In genomic region chr9:4879098-4879497, GRCh38 we compare ENCODE assay signal across 20 cellular contexts.
"Had no signal": no experiment of that assay in that cellular context is flagged by ENCODE, and none has a peak within 500 bp of the region (broad histone marks: within the 10 kb centered on the region; RNA-seq: fewer than 3 reads in every experiment).

No MANE protein-coding gene starts in this region.

- H3K9me3 Mint-ChIP-seq: immature natural killer cell; natural killer cell; stimulated activated effector memory CD8-positive, alpha-beta T cell treated with anti-CD3 and anti-CD28 coated beads, Interleukin-12 subunit alpha, Interleukin-12 subunit beta, amount 100 ng/mL, for 72 hours; stimulated activated naive CD8-positive, alpha-beta T cell treated with anti-CD3 and anti-CD28 coated beads, Interleukin-15, Interleukin-2, amounts not matched to agents 100 ng/mL and 50 ng/mL, for 24 hours had no signal

- H3K4me3 ChIP-seq: colonic mucosa, esophagus squamous epithelium, gastroesophageal sphincter, ovary, right lobe of liver, testis, transverse colon had no signal

- DNase-seq: cerebellar nuclear complex; colonic mucosa; dermis blood vessel endothelial cell; esophagus squamous epithelium; foreskin fibroblast; glutamatergic neuron; immature natural killer cell; kidney; left cardiac atrium; natural killer cell; ovary; right lobe of liver; stimulated activated CD4-positive, alpha-beta T cell treated with anti-CD3 and anti-CD28 coated beads, Interleukin-4, amount 100 ng/mL, for 1 hour; stimulated activated CD8-positive, alpha-beta memory T cell treated with anti-CD3 and anti-CD28 coated beads, Interleukin-4, amount 100 ng/mL, for 48 hours; testis; transverse colon had no signal

- H3K27me3 ChIP-seq: colonic mucosa, esophagus squamous epithelium, gastroesophageal sphincter, ovary, right lobe of liver, testis, transverse colon had no signal

- H3K9me3 ChIP-seq: colonic mucosa, esophagus squamous epithelium, gastroesophageal sphincter, ovary, right lobe of liver, testis, transverse colon had no signal

- H3K27ac ChIP-seq: colonic mucosa, esophagus squamous epithelium, gastroesophageal sphincter, ovary, right lobe of liver, testis, transverse colon had no signal

- H3K36me3 Mint-ChIP-seq: natural killer cell; stimulated activated effector memory CD8-positive, alpha-beta T cell treated with anti-CD3 and anti-CD28 coated beads, Interleukin-12 subunit alpha, Interleukin-12 subunit beta, amount 100 ng/mL, for 72 hours had no signal

- H3K36me3 ChIP-seq: colonic mucosa, esophagus squamous epithelium, ovary, right lobe of liver, transverse colon had no signal

- H3K4me1 Mint-ChIP-seq: immature natural killer cell; natural killer cell; neural crest cell; stimulated activated effector memory CD8-positive, alpha-beta T cell treated with anti-CD3 and anti-CD28 coated beads, Interleukin-12 subunit alpha, Interleukin-12 subunit beta, amount 100 ng/mL, for 72 hours had no signal

- H3K4me1 ChIP-seq: colonic mucosa, gastroesophageal sphincter, right lobe of liver, testis, transverse colon had no signal

- H3K4me3 Mint-ChIP-seq: immature natural killer cell; natural killer cell; neural crest cell; stimulated activated effector memory CD8-positive, alpha-beta T cell treated with anti-CD3 and anti-CD28 coated beads, Interleukin-12 subunit alpha, Interleukin-12 subunit beta, amount 100 ng/mL, for 72 hours; stimulated activated naive CD8-positive, alpha-beta T cell treated with anti-CD3 and anti-CD28 coated beads, Interleukin-15, Interleukin-2, amounts not matched to agents 100 ng/mL and 50 ng/mL, for 24 hours had no signal

- H3K27me3 Mint-ChIP-seq: stimulated activated naive CD8-positive, alpha-beta T cell treated with anti-CD3 and anti-CD28 coated beads, Interleukin-15, Interleukin-2, amounts not matched to agents 100 ng/mL and 50 ng/mL, for 24 hours had no signal

- H3K27ac Mint-ChIP-seq: immature natural killer cell; natural killer cell; stimulated activated effector memory CD8-positive, alpha-beta T cell treated with anti-CD3 and anti-CD28 coated beads, Interleukin-12 subunit alpha, Interleukin-12 subunit beta, amount 100 ng/mL, for 72 hours; stimulated activated naive CD8-positive, alpha-beta T cell treated with anti-CD3 and anti-CD28 coated beads, Interleukin-15, Interleukin-2, amounts not matched to agents 100 ng/mL and 50 ng/mL, for 24 hours had no signal
